ENCODE assay signal across 18 cellular contexts in genomic region chr3:54240-54639, GRCh38.
A peak's percentile ranks its signal among the peaks of the same experiment; 100 is the strongest.
DNase-seq lines count a peak whose midpoint lies in the region; ATAC-seq and TF ChIP-seq lines count a peak whose summit lies in the region.
"Had no signal": no experiment of that assay in that cellular context is flagged by ENCODE, and none has a peak within 500 bp of the region (broad histone marks: within the 10 kb centered on the region; RNA-seq: fewer than 3 reads in every experiment).

No MANE protein-coding gene starts in this region.

- no peak overlapping the region for H3K4me3 ChIP-seq in RWPE2 (ENCODE audit: severe bottlenecking)
- H3K4me3 ChIP-seq: GM23248, Peyer's patch, psoas muscle, upper lobe of left lung had no signal

- H3K27ac Mint-ChIP-seq in progenitor cell of endocrine pancreas: no peak overlapping the region
- H3K27ac Mint-ChIP-seq: T-helper 1 cell treated with Interleukin-12 subunit alpha and Interleukin-12 subunit beta and Interleukin-4 antibody, amounts not matched to agents 30 μg/mL and 1 μg/mL, for 36 hours had no signal

- no peak for TF ChIP-seq CTCF in RWPE2 (IDR thresholded peaks at IDR 0.05; ENCODE audit: poor library complexity, severe bottlenecking)
- peak; percentile 21 for TF ChIP-seq CTCF in progenitor cell of endocrine pancreas (IDR thresholded peaks at IDR 0.05; ENCODE audit: unreplicated experiment)

- peak; percentile 8 for DNase-seq in NCI-H2227 (lab: John Stamatoyannopoulos, UW; ENCODE audit: unreplicated experiment)
- no peak for DNase-seq in NCI-H2227 treated with DMSO at 0.1 percent for 48 hours (lab: John Stamatoyannopoulos, UW)
- no peak for DNase-seq in RWPE2 (ENCODE audit: low spot score)
- DNase-seq in progenitor cell of endocrine pancreas (ENCODE audit: low spot score, unreplicated experiment): no peak
- DNase-seq in effector CD8-positive, alpha-beta T cell (lab: John Stamatoyannopoulos, UW): no peak
- no peak for DNase-seq in activated CD4-positive, alpha-beta T cell treated with anti-CD3 and anti-CD28 coated beads, Interleukin-2, amount 50 U/mL, for 1 hour
- no peak for DNase-seq in NCI-H1436 (lab: John Stamatoyannopoulos, UW)
- DNase-seq: BE2C, foreskin fibroblast, GM23248, left colon, MV-4-11, NCI-H446, Peyer's patch, psoas muscle, upper lobe of left lung had no signal

- H3K4me3 Mint-ChIP-seq in progenitor cell of endocrine pancreas (ENCODE audit: low read depth): no peak overlapping the region
- H3K4me3 Mint-ChIP-seq: T-helper 1 cell treated with Interleukin-12 subunit alpha and Interleukin-12 subunit beta and Interleukin-4 antibody, amounts not matched to agents 30 μg/mL and 1 μg/mL, for 36 hours had no signal

- no peaks in the 10 kb centered on the region for H3K27me3 ChIP-seq in RWPE2 (ENCODE audit: insufficient read depth, poor library complexity, severe bottlenecking)
- H3K27me3 ChIP-seq: BE2C, Peyer's patch, upper lobe of left lung had no signal

- no peaks in the 10 kb centered on the region for H3K36me3 Mint-ChIP-seq in progenitor cell of endocrine pancreas (ENCODE audit: insufficient read depth)

- H3K4me1 ChIP-seq in RWPE2 (ENCODE audit: insufficient read depth, poor library complexity, severe bottlenecking): no peaks in the 10 kb centered on the region
- H3K4me1 ChIP-seq: BE2C, Peyer's patch, psoas muscle, upper lobe of left lung had no signal

- peaks cover 4% of the 10 kb centered on the region for H3K4me1 Mint-ChIP-seq in progenitor cell of endocrine pancreas (ENCODE audit: low read depth)

- no peaks in the 10 kb centered on the region for H3K9me3 ChIP-seq in RWPE2 (ENCODE audit: severe bottlenecking)
- H3K9me3 ChIP-seq: BE2C, Peyer's patch, psoas muscle, upper lobe of left lung had no signal

- peak; percentile 66 for ATAC-seq in HG02885 (IDR thresholded peaks at IDR 0.05; ENCODE audit: poor library complexity, unreplicated experiment)
- ATAC-seq in RWPE2 (ENCODE audit: low read depth): 0 out of 3 replicates have a peak, but pooled peaks have one; percentile 29
- ATAC-seq: left colon, psoas muscle had no signal

- no peak overlapping the region for H3K27ac ChIP-seq in RWPE2 (ENCODE audit: poor library complexity, severe bottlenecking)
- H3K27ac ChIP-seq: GM23248, Peyer's patch, psoas muscle, upper lobe of left lung had no signal

- peaks cover 11% of the 10 kb centered on the region for H3K9me3 Mint-ChIP-seq in progenitor cell of endocrine pancreas (ENCODE audit: low read depth)

- peaks cover 5% of the 10 kb centered on the region for H3K27me3 Mint-ChIP-seq in progenitor cell of endocrine pancreas

- no peaks in the 10 kb centered on the region for H3K36me3 ChIP-seq in RWPE2 (ENCODE audit: low read depth)
- H3K36me3 ChIP-seq: BE2C, Peyer's patch, upper lobe of left lung had no signal
